10 cellular contexts compared by ENCODE assay signal in genomic region chr22:32355760-32356159, GRCh38. TPM values are rescaled to one million over a fixed set of nuclear protein-coding genes. Genes with fewer than 3 reads are reported as not detected.
DNase-seq lines count a peak whose midpoint lies in the region; ATAC-seq, FAIRE-seq and TF ChIP-seq lines count a peak whose summit lies in the region.
"Had no signal": no experiment of that assay in that cellular context is flagged by ENCODE, and none has a peak within 500 bp of the region (broad histone marks: within the 10 kb centered on the region; RNA-seq: fewer than 3 reads in every experiment).

No MANE protein-coding gene starts in this region.

- H3K36me3 ChIP-seq in brain microvascular endothelial cell (replicated peaks) = no peaks in the 10 kb centered on the region
- no peaks in the 10 kb centered on the region for H3K36me3 ChIP-seq in neural cell (ENCODE audit: insufficient read depth, low read length)
- no peaks in the 10 kb centered on the region for H3K36me3 ChIP-seq in pancreas

- no peaks in the 10 kb centered on the region for H3K79me2 ChIP-seq in neural cell (replicated peaks; ENCODE audit: insufficient read depth, low read length)

- H3K9me3 ChIP-seq in neural cell (ENCODE audit: low read length) = no peaks in the 10 kb centered on the region
- H3K9me3 ChIP-seq in pancreas = no peaks in the 10 kb centered on the region

- peak; percentile 32 for TF ChIP-seq RAD21 in neural cell (conservative IDR thresholded peaks at IDR 0.05)

- WGBS in pancreas, 2 donors = 63 to 75% methylated on average over 3 of the region's 3 CpGs

- H3F3A ChIP-seq in neural cell (ENCODE audit: insufficient read depth, low read length, poor library complexity, severe bottlenecking) = no peaks in the 10 kb centered on the region

- no peaks in the 10 kb centered on the region for H4K20me1 ChIP-seq in neural cell (ENCODE audit: insufficient read depth)

- H3K4me1 ChIP-seq in pancreas = no peaks in the 10 kb centered on the region

- H3K9me2 ChIP-seq in neural cell (ENCODE audit: insufficient read depth, low read length) = no peaks in the 10 kb centered on the region

- FAIRE-seq in pancreas (lab: Jason Lieb, UNC) = no peak

- TF ChIP-seq EP300 in neural cell (conservative IDR thresholded peaks at IDR 0.05; ENCODE audit: poor library complexity, severe bottlenecking) = no peak

- peak in 2 of 3 experiments; percentile 0 to 23 for DNase-seq in NCI-H1417 (lab: John Stamatoyannopoulos, UW)
- no peak for DNase-seq in NCI-H1417 treated with DMSO at 0.1 percent for 48 hours (lab: John Stamatoyannopoulos, UW)
- peak; percentile 7 for DNase-seq in NCI-H146 treated with DMSO at 0.1 percent for 48 hours (lab: John Stamatoyannopoulos, UW; ENCODE audit: unreplicated experiment)
- DNase-seq in brain microvascular endothelial cell = no peak
- no peak for DNase-seq in activated CD8-positive, alpha-beta memory T cell treated with anti-CD3 and anti-CD28 coated beads for 24 hours
- DNase-seq in pancreas = no peak
- no peak for DNase-seq in C1 segment of cervical spinal cord (lab: John Stamatoyannopoulos, UW)
- DNase-seq: activated T-cell treated with anti-CD3 and anti-CD28 coated beads, Interleukin-2, amount 50 U/mL, for 48 hours; foreskin melanocyte had no signal

- H3K27me3 ChIP-seq in brain microvascular endothelial cell (replicated peaks) (no peaks in the 10 kb centered on the region), neural cell (ENCODE audit: insufficient read depth, low read depth, low read length) (no peaks in the 10 kb centered on the region), pancreas (no peaks in the 10 kb centered on the region)

- H3K9ac ChIP-seq in neural cell (ENCODE audit: low read length) = no peak overlapping the region

- intact Hi-C loops in pancreas (cut with DNase I) = no loop called here

- peak; percentile 3 for TF ChIP-seq CTCF in brain microvascular endothelial cell (IDR thresholded peaks at IDR 0.05; ENCODE audit: low read depth, low read length, missing control alignments)
- TF ChIP-seq CTCF in neural cell (IDR thresholded peaks at IDR 0.05; ENCODE audit: poor library complexity, severe bottlenecking) = peak; percentile 35
- no peak for TF ChIP-seq CTCF in pancreas (IDR thresholded peaks at IDR 0.05)

- in situ Hi-C loops in brain microvascular endothelial cell (cut with HindIII; ENCODE audit: low pct_ligation_motif_present, low sequenced_read_pairs) = no loop called here

- no peak overlapping the region for H3K4me2 ChIP-seq in neural cell (ENCODE audit: low read length)

- H3K4me3 ChIP-seq in brain microvascular endothelial cell (ENCODE audit: low read depth, low read length) (no peak overlapping the region), neural cell (ENCODE audit: low read length) (no peak overlapping the region), pancreas (no peak overlapping the region)

- H3K27ac ChIP-seq in brain microvascular endothelial cell (no peak overlapping the region), neural cell (ENCODE audit: low read length) (no peak overlapping the region), pancreas (no peak overlapping the region)

- ATAC-seq in pancreas = no peak

- no peak overlapping the region for H2AFZ ChIP-seq in neural cell (ENCODE audit: low read depth, low read length)

TF ChIP-seq in neural cell, 6 proteins besides CTCF, POLR2A, EP300 and RAD21:
- TF ChIP-seq SMC3 (conservative IDR thresholded peaks at IDR 0.05; ENCODE audit: poor library complexity) = peak; percentile 28
- TF ChIP-seq EZH2 (IDR thresholded peaks at IDR 0.05; ENCODE audit: borderline replicate concordance, insufficient read depth, low read length, poor library complexity, severe bottlenecking) = no peak

RNA-seq across cellular contexts. Expression of gene RFPL3, which starts 1.9 kb away (rescaled TPM):
- polyA plus RNA-seq in neural cell (0.50 TPM in 1 of 2 replicates, not detected in the other), pancreas (under 1 TPM in 1 of 2 donors, not detected in 1; 0.21 TPM)
- polyA minus RNA-seq in neural cell = not detected in 2 replicates
- not detected for total RNA-seq in pancreas

RNA-seq across cellular contexts. Expression of gene RTCB, which starts 56.3 kb away (rescaled TPM):
- polyA plus RNA-seq in neural cell = 112 and 121 TPM in 2 replicates
- 90.1 and 99.9 TPM in 2 replicates for polyA minus RNA-seq in neural cell
- 10 to 100 TPM; 24.7 to 34.3 (median 30.6) TPM for total RNA-seq in pancreas
- polyA plus RNA-seq in pancreas = 10 to 100 TPM; 15.1 to 42.6 TPM

Comparison
In these comparisons a context has a peak if more than half of its experiments do, and no peak if none do; other contexts are left out.
1. DNase-seq: peak in NCI-H1417 (2 of 3) and NCI-H146 treated with DMSO at 0.1 percent for 48 hours (single experiment); none in NCI-H1417 treated with DMSO at 0.1 percent for 48 hours (single experiment), brain microvascular endothelial cell (single experiment), activated CD8-positive, alpha-beta memory T cell treated with anti-CD3 and anti-CD28 coated beads for 24 hours (single experiment), pancreas (0 of 6) and C1 segment of cervical spinal cord (0 of 14).
2. CTCF ChIP-seq: peak in brain microvascular endothelial cell (single experiment) and neural cell (single experiment); none in pancreas (0 of 4).